8 cellular contexts compared by ENCODE assay signal in the genomic region with DNA sequence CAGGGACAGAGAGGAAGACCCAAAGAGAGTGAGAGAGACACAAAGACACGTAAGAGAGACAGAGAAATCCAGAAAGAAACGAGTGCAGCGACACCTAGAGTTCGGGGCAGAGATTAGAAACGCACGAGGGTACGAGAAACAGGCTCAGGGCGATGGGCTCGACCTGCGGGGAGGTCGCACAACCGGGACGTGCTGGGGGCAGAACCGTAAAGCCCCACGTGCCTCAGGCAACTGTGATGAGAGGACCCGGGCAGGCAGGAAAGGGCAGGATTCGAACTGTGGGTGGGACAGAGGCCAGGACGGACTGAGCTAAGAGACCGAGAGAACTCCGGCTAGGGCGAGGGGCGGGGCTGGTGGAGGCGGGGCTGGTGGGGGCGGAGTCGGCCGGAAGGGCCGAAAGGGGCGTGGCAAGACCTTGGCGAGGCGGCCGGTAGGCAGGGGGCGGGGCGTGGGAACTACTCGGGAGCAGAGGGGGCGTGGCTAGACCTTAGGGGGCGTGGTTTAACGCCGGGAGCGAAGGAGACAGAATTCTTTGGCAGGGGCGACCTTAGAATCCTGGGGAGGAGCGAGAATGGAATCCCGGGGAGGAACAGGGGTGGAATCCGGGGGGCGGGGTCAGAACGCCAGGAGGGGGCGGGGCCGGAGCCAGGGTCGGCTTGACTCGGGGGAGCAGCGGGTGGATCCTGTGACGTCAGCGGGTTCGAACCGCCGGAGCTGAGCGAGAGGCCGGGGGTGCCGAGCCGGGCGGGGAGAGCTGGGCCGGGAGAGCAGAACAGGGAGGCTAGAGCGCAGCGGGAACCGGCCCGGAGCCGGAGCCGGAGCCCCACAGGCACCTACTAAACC. TPM values are rescaled to one million over a fixed set of nuclear protein-coding genes. Genes with fewer than 3 reads are reported as not detected.
DNase-seq lines count a peak whose midpoint lies in the region; ATAC-seq, FAIRE-seq and TF ChIP-seq lines count a peak whose summit lies in the region.

A gene (plus strand): TSS at position 686 of the 843 bp plus-strand sequence. CDS start 229 bp downstream, outside the sequence.

- H3K9me3 ChIP-seq in CD4-positive, CD25-positive, alpha-beta regulatory T cell (ENCODE audit: control insufficient read depth in 2 of 2, low read length in 2 of 2), result no peaks in the 10 kb centered on the region
- H3K9me3 ChIP-seq in kidney (ENCODE audit: control insufficient read depth in 1 of 2, low read length in 2 of 2), result no peaks in the 10 kb centered on the region

- intact Hi-C loops in kidney (cut with DNase I), result loop anchor here (10.0 kb wide), 1 partner anchor 51 kb away; no protein-coding TSS in a partner anchor

- peak within 1 kb of the TSS; percentile 86 to 94 (median 88) for H3K4me3 Mint-ChIP-seq in CD4-positive, CD25-positive, alpha-beta regulatory T cell

- H3K36me3 Mint-ChIP-seq in CD4-positive, CD25-positive, alpha-beta regulatory T cell, result peaks cover 4% of the 10 kb centered on the region

- H3K27ac Mint-ChIP-seq in CD4-positive, CD25-positive, alpha-beta regulatory T cell, result peak within 1 kb of the TSS; percentile 39 to 88 (median 84)

- peak; percentile 54 to 76 (median 59) for DNase-seq in CD4-positive, CD25-positive, alpha-beta regulatory T cell
- DNase-seq in NCI-H446 (lab: John Stamatoyannopoulos, UW) (peak; percentile 60 to 95), cerebellar cortex (ENCODE audit: low spot score) (peak; percentile 86), kidney (peak; percentile 100)
- peak; percentile 52 for DNase-seq in activated CD4-positive, alpha-beta T cell treated with anti-CD3 and anti-CD28 coated beads for 1 hour
- DNase-seq in stimulated activated CD4-positive, alpha-beta T cell treated with anti-CD3 and anti-CD28 coated beads, Interleukin-12 subunit alpha, Interleukin-12 subunit beta, amount 100 ng/mL, for 4 hours, result peak; percentile 86

- H3K27me3 ChIP-seq in CD4-positive, CD25-positive, alpha-beta regulatory T cell (ENCODE audit: control insufficient read depth, insufficient read depth, low read length), result peaks cover 5% of the 10 kb centered on the region

- H3K9ac ChIP-seq in kidney (ENCODE audit: low read length in 2 of 2), result peak within 1 kb of the TSS; percentile 99 to 100

- H3K9me3 Mint-ChIP-seq in CD4-positive, CD25-positive, alpha-beta regulatory T cell, result peaks cover 0 to 3% (median 0%) of the 10 kb centered on the region in 7 donors

- TF ChIP-seq CTCF in kidney (IDR thresholded peaks at IDR 0.05; ENCODE audit: borderline replicate concordance, extremely low read depth, insufficient read depth), result peak; percentile 60

- ATAC-seq in CD4-positive, CD25-positive, alpha-beta regulatory T cell (ENCODE audit: low read depth in 2 of 2), result peak; percentile 38 to 52
- ATAC-seq in HG02763 (IDR thresholded peaks at IDR 0.05; ENCODE audit: unreplicated experiment) (peak; percentile 43), HG03432 (IDR thresholded peaks at IDR 0.05; ENCODE audit: unreplicated experiment) (no peak)

- peaks cover 35% of the 10 kb centered on the region for H3K4me1 ChIP-seq in CD4-positive, CD25-positive, alpha-beta regulatory T cell (ENCODE audit: control insufficient read depth, insufficient read depth, low read length, poor library complexity, severe bottlenecking)
- H3K4me1 ChIP-seq in kidney (ENCODE audit: control insufficient read depth in 1 of 2, insufficient read depth in 1 of 2, low read depth in 1 of 2, low read length in 2 of 2), result peaks cover 0 to 24% of the 10 kb centered on the region in 2 donors

- peak; percentile 58 for FAIRE-seq in kidney (lab: Jason Lieb, UNC)

- peak within 1 kb of the TSS; percentile 49 for H3K4me3 ChIP-seq in CD4-positive, CD25-positive, alpha-beta regulatory T cell (ENCODE audit: low read depth, low read length)
- H3K4me3 ChIP-seq in kidney (ENCODE audit: low read length in 2 of 2), result peak within 1 kb of the TSS; percentile 91 to 95

- H3K36me3 ChIP-seq in CD4-positive, CD25-positive, alpha-beta regulatory T cell (ENCODE audit: control insufficient read depth, insufficient read depth, low read length), result no peaks in the 10 kb centered on the region
- H3K36me3 ChIP-seq in kidney (ENCODE audit: control insufficient read depth in 1 of 2, insufficient read depth in 2 of 2, low read length in 2 of 2), result no peaks in the 10 kb centered on the region

- H3K4me1 Mint-ChIP-seq in CD4-positive, CD25-positive, alpha-beta regulatory T cell, result peaks cover 8 to 21% (median 15%) of the 10 kb centered on the region in 4 donors

- H3K27me3 Mint-ChIP-seq in CD4-positive, CD25-positive, alpha-beta regulatory T cell, result peaks cover 48% of the 10 kb centered on the region

- H3K27ac ChIP-seq in CD4-positive, CD25-positive, alpha-beta regulatory T cell (ENCODE audit: insufficient read depth, low read length, poor library complexity, severe bottlenecking), result no peak within 1 kb of the TSS
- peak within 1 kb of the TSS; percentile 95 to 97 for H3K27ac ChIP-seq in kidney (ENCODE audit: low read depth in 2 of 2, low read length in 2 of 2)

RNA-seq across cellular contexts. Expression of the gene that starts here (rescaled TPM):
- total RNA-seq in CD4-positive, CD25-positive, alpha-beta regulatory T cell, result 1.1 TPM
- polyA plus RNA-seq in CD4-positive, CD25-positive, alpha-beta regulatory T cell, result not detected
- 110 TPM for total RNA-seq in kidney
- 111 TPM for polyA plus RNA-seq in kidney (ENCODE audit: insufficient read depth, low read depth, low replicate concordance)

Comparison
In these comparisons a context has a peak if more than half of its experiments do, and no peak if none do; other contexts are left out.
1. RNA of the gene that starts here (total RNA-seq): 110 TPM in kidney (single experiment); 1.1 TPM in CD4-positive, CD25-positive, alpha-beta regulatory T cell (single experiment); every median in the first group is over 10 times any median in the second.
2. RNA of the gene that starts here (polyA plus RNA-seq): 111 TPM in kidney (single experiment); not detected in CD4-positive, CD25-positive, alpha-beta regulatory T cell; every median in the first group is over 10 times any median in the second.
3. Peak in every context shown above with its lines, with median percentiles within 50 percentile points of each other: DNase-seq.